8 cellular contexts compared by ENCODE assay signal in genomic region chr2:219218279-219219112, GRCh38. TPM values are rescaled to one million over a fixed set of nuclear protein-coding genes. Genes with fewer than 3 reads are reported as not detected.
A peak's percentile ranks its signal among the peaks of the same experiment; 100 is the strongest.
DNase-seq lines count a peak whose midpoint lies in the region; ATAC-seq, FAIRE-seq and TF ChIP-seq lines count a peak whose summit lies in the region.

Gene ABCB6 (minus strand): TSS chr2:219218958. CDS start chr2:219218673, 285 bp downstream.

- ATAC-seq in GM21515 (IDR thresholded peaks at IDR 0.05; ENCODE audit: unreplicated experiment) (peak; percentile 72), gastroesophageal sphincter (peak; percentile 90)

- peaks cover 0 to 68% of the 10 kb centered on the region in 2 donors for H3K36me3 ChIP-seq in gastroesophageal sphincter
- peaks cover 58% of the 10 kb centered on the region for H3K36me3 ChIP-seq in neutrophil

- TF ChIP-seq CTCF in D721Med (IDR thresholded peaks at IDR 0.05; ENCODE audit: insufficient read depth, missing control alignments) (no peak), gastroesophageal sphincter (IDR thresholded peaks at IDR 0.05) (peak in 2 of 4 experiments; percentile 19 to 22), neutrophil (IDR thresholded peaks at IDR 0.05) (peak; percentile 30), subcutaneous adipose tissue (IDR thresholded peaks at IDR 0.05; ENCODE audit: low read depth) (no peak)

- H3K9me3 ChIP-seq in gastroesophageal sphincter (no peaks in the 10 kb centered on the region), neutrophil (no peaks in the 10 kb centered on the region)

- H3K27me3 Mint-ChIP-seq in IgD-negative memory B cell: no peaks in the 10 kb centered on the region

- H3K4me3 Mint-ChIP-seq in IgD-negative memory B cell: peak within 1 kb of the TSS; percentile 82 to 97 (median 94)

- H3K27ac ChIP-seq in gastroesophageal sphincter: peak within 1 kb of the TSS; percentile 72 to 98 (median 96)
- H3K27ac ChIP-seq in neutrophil: peak within 1 kb of the TSS; percentile 69

- peak; percentile 27 to 45 for TF ChIP-seq POLR2A in gastroesophageal sphincter (IDR thresholded peaks at IDR 0.05)

- H3K4me1 ChIP-seq in gastroesophageal sphincter (peaks cover 3 to 51% (median 21%) of the 10 kb centered on the region in 3 donors), neutrophil (ENCODE audit: control insufficient read depth in 1 of 2, insufficient read depth in 1 of 2, low read depth in 1 of 2, low read length in 1 of 2) (peaks cover 44% of the 10 kb centered on the region in 2 experiments)

- peak within 1 kb of the TSS; percentile 90 to 97 (median 92) for H3K27ac Mint-ChIP-seq in IgD-negative memory B cell

- H3K4me1 Mint-ChIP-seq in IgD-negative memory B cell: peaks cover 11 to 15% (median 13%) of the 10 kb centered on the region in 3 donors

- no peaks in the 10 kb centered on the region for H3K9me3 Mint-ChIP-seq in IgD-negative memory B cell

- WGBS in gastroesophageal sphincter (ENCODE audit: low coverage in 1 of 2), 2 donors: no CpG with 5 or more reads among the region's 73 CpGs

- no peaks in the 10 kb centered on the region for H3K36me3 Mint-ChIP-seq in IgD-negative memory B cell

- no peak for FAIRE-seq in D721Med (lab: Jason Lieb, UNC)

- no peak for TF ChIP-seq EP300 in gastroesophageal sphincter (IDR thresholded peaks at IDR 0.05)

- in situ Hi-C loops in SK-MEL-5 (cut with HindIII; ENCODE audit: low pct_unique_long_range_greater_than_20kb, low sequenced_read_pairs): no loop called here

- DNase-seq in D721Med (ENCODE audit: insufficient read length, low spot score): peak; percentile 98
- peak; percentile 95 for DNase-seq in SK-MEL-5 (ENCODE audit: low read depth, low spot score)
- peak; percentile 91 for DNase-seq in activated naive CD4-positive, alpha-beta T cell treated with anti-CD3 and anti-CD28 coated beads, Interleukin-2, amount 50 U/mL, for 16 hours

- H3K27me3 ChIP-seq in gastroesophageal sphincter: no peaks in the 10 kb centered on the region
- H3K27me3 ChIP-seq in neutrophil: peaks cover 29% of the 10 kb centered on the region

- H3K4me3 ChIP-seq in gastroesophageal sphincter (peak within 1 kb of the TSS; percentile 28 to 69), neutrophil (ENCODE audit: low read depth in 1 of 2, low read length in 1 of 2) (peak within 1 kb of the TSS; percentile 84 to 89)

RNA-seq across cellular contexts. Expression of gene ABCB6, which starts in this region (rescaled TPM):
- polyA plus RNA-seq in IgD-negative memory B cell: 1.2 TPM
- 43.7 and 50.7 TPM in 2 replicates for total RNA-seq in SK-MEL-5 (2014; rRNA removed; shearing (Covaris generic))
- 31.1 and 38.0 TPM in 2 replicates for polyA plus RNA-seq in SK-MEL-5 (2015; cell fraction: cytosol; rRNA removed)
- polyA plus RNA-seq in SK-MEL-5 (2015; cell fraction: nucleus; rRNA removed): 196 and 206 TPM in 2 replicates
- total RNA-seq in gastroesophageal sphincter (10 to 100 TPM; 11.4 to 19.6 (median 16.8) TPM), subcutaneous adipose tissue (10 to 100 TPM in 3 of 4 donors, 1 to 10 TPM in 1; 8.2 to 31.6 (median 24.7) TPM)

Comparison
In these comparisons a context has a peak if more than half of its experiments do, and no peak if none do; other contexts are left out.
1. Peak in every context shown above with its lines: DNase-seq, ATAC-seq, H3K4me3 ChIP-seq and H3K27ac ChIP-seq.